ENCODE assay signal across 1 cellular context in genomic region chr12:132158677-132159554, GRCh38.
TF ChIP-seq lines count a peak whose summit lies in the region.

No MANE protein-coding gene starts in this region.

TF ChIP-seq in SK-N-SH, 30 proteins besides CTCF, POLR2A, EP300 and RAD21:
- TF ChIP-seq USF1 (IDR thresholded peaks at IDR 0.05; ENCODE audit: borderline replicate concordance, low read depth), result no peak
- TF ChIP-seq MAX (IDR thresholded peaks at IDR 0.05; ENCODE audit: low read depth), result no peak
- TF ChIP-seq SMC3 (IDR thresholded peaks at IDR 0.05; ENCODE audit: low read depth, low read length), result no peak
- TF ChIP-seq FOXJ3 (CRISPR knock-in tag; IDR thresholded peaks at IDR 0.05), result no peak
- TF ChIP-seq MXI1 (IDR thresholded peaks at IDR 0.05; ENCODE audit: low read depth, low read length), result no peak
- TF ChIP-seq RCOR1 (IDR thresholded peaks at IDR 0.05; ENCODE audit: low read length), result no peak
- TF ChIP-seq IRF3 (IDR thresholded peaks at IDR 0.05; ENCODE audit: low read depth, low read length), result no peak
- no peak for TF ChIP-seq NRF1 (IDR thresholded peaks at IDR 0.05; ENCODE audit: low read depth, low read length)
- TF ChIP-seq GABPA (IDR thresholded peaks at IDR 0.05; ENCODE audit: low read depth), result no peak
- no peak for TF ChIP-seq MEF2A (IDR thresholded peaks at IDR 0.05; ENCODE audit: borderline replicate concordance, low read depth)
- no peak for TF ChIP-seq FOSL2 (IDR thresholded peaks at IDR 0.05; ENCODE audit: borderline replicate concordance, low read depth)
TF ChIP-seq in SK-N-SH: peak in this region for 0.
